ENCODE assay signal across 9 cellular contexts in the genomic region with DNA sequence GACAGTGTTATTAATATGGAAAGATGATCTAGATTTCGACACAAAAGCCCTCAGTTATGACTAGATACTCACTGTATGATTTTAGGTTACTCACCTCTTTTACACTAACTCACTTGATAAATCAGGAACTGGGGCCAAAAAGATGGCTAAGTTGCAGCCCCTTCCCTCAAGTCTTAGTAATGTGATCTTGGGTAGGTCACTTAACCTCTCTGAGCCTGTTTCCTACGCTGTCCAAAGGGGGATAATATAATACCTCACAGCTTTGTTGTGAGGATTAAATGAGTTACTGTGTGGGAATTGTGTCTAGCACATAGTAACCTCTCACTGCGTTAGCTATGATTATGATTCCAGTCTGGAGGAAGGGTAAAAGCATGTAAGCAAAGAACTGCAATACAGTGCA. TPM values are rescaled to one million over a fixed set of nuclear protein-coding genes. Genes with fewer than 3 reads are reported as not detected.
DNase-seq lines count a peak whose midpoint lies in the region; ATAC-seq and TF ChIP-seq lines count a peak whose summit lies in the region.
"Had no signal": no experiment of that assay in that cellular context is flagged by ENCODE, and none has a peak within 500 bp of the region (broad histone marks: within the 10 kb centered on the region; RNA-seq: fewer than 3 reads in every experiment).

No MANE protein-coding gene starts in this region.

- intact Hi-C loops in Caco-2 (cut with micrococcal nuclease; ENCODE audit: unreplicated experiment): no loop called here
- intact Hi-C loops in natural killer cell (cut with micrococcal nuclease): no loop called here
- intact Hi-C loops in posterior cingulate gyrus (cut with DNase I): no loop called here

- H3K36me3 ChIP-seq in Caco-2 (ENCODE audit: control insufficient read depth, insufficient read depth, low read length): peaks cover 3% of the 10 kb centered on the region
- H3K36me3 ChIP-seq in adipocyte (ENCODE audit: control insufficient read depth, insufficient read depth, low read length, severe bottlenecking): no peaks in the 10 kb centered on the region

- no peaks in the 10 kb centered on the region for H3K27me3 ChIP-seq in Caco-2 (replicated peaks; ENCODE audit: control insufficient read depth, insufficient read depth, low read length)
- no peaks in the 10 kb centered on the region for H3K27me3 ChIP-seq in adipocyte (replicated peaks; ENCODE audit: control insufficient read depth, insufficient read depth, low read length)
- H3K27me3 ChIP-seq: cardiac muscle cell had no signal

- peaks cover 35% of the 10 kb centered on the region for H3K4me1 ChIP-seq in Caco-2
- H3K4me1 ChIP-seq in adipocyte (ENCODE audit: control insufficient read depth, insufficient read depth, low read length): peaks cover 26% of the 10 kb centered on the region

- H3K36me3 Mint-ChIP-seq in Caco-2 (ENCODE audit: insufficient read depth, unreplicated experiment): peaks cover 32% of the 10 kb centered on the region
- peaks cover 3% of the 10 kb centered on the region for H3K36me3 Mint-ChIP-seq in IgD-negative memory B cell
- H3K36me3 Mint-ChIP-seq in natural killer cell: no peaks in the 10 kb centered on the region

- H3K9me3 ChIP-seq in Caco-2 (no peaks in the 10 kb centered on the region), adipocyte (ENCODE audit: control insufficient read depth, low read length) (no peaks in the 10 kb centered on the region)

- POLR2A ChIA-PET in Caco-2 (lab: Charles Lee): no interaction called here

- H3K27ac Mint-ChIP-seq in Caco-2 (ENCODE audit: unreplicated experiment) (peak overlapping the region; percentile 97), IgD-negative memory B cell (peak overlapping the region in 2 of 3 donors; percentile 99 to 100), natural killer cell (peak overlapping the region; percentile 94 to 97)

- BruUV-seq in Caco-2 (replicated peaks; lab: Mats Ljungman, UMichigan): no TSS peak

- H3K4me3 Mint-ChIP-seq in Caco-2 (ENCODE audit: unreplicated experiment): peak overlapping the region; percentile 95
- peak overlapping the region; percentile 96 to 100 (median 98) for H3K4me3 Mint-ChIP-seq in IgD-negative memory B cell
- H3K4me3 Mint-ChIP-seq in natural killer cell: peak overlapping the region; percentile 94

- CTCF ChIA-PET in Caco-2 (lab: Charles Lee): interaction anchor here (2.0 to 2.3 kb wide), 2 partner anchors 41 to 189 kb away, joined by 7 to 8 read pairs; no protein-coding TSS in a partner anchor

- H3K27me3 Mint-ChIP-seq in Caco-2 (ENCODE audit: insufficient read depth, unreplicated experiment) (no peaks in the 10 kb centered on the region), IgD-negative memory B cell (peaks cover 1% of the 10 kb centered on the region), natural killer cell (ENCODE audit: low read depth in 2 of 2) (no peaks in the 10 kb centered on the region)

- in situ Hi-C loops in ACHN (cut with HindIII; ENCODE audit: low pct_ligation_motif_present, low pct_unique_long_range_greater_than_20kb, low sequenced_read_pairs): no loop called here

- TF ChIP-seq CTCF in Caco-2 (IDR thresholded peaks at IDR 0.05; ENCODE audit: insufficient read depth in 1 of 2, low read depth in 1 of 2, low read length in 1 of 2, severe bottlenecking in 1 of 2, unreplicated experiment in 1 of 2) (no peak), natural killer cell (IDR thresholded peaks at IDR 0.05) (no peak)

- DNase-seq in Caco-2 (no peak), adipocyte (ENCODE audit: low read depth) (no peak), natural killer cell (no peak), posterior cingulate gyrus (no peak), occipital lobe (lab: John Stamatoyannopoulos, UW) (no peak), ACHN (no peak)

- ATAC-seq in natural killer cell: no peak
- ATAC-seq in GM21528 (IDR thresholded peaks at IDR 0.05; ENCODE audit: low FRiP score, unreplicated experiment): no peak

- H3K4me1 Mint-ChIP-seq in Caco-2 (ENCODE audit: low read depth, unreplicated experiment) (peaks cover 36% of the 10 kb centered on the region), IgD-negative memory B cell (peaks cover 45 to 66% (median 55%) of the 10 kb centered on the region in 3 donors), natural killer cell (peaks cover 57 to 60% of the 10 kb centered on the region in 2 donors)

- H3K9me3 Mint-ChIP-seq in Caco-2 (ENCODE audit: unreplicated experiment) (no peaks in the 10 kb centered on the region), IgD-negative memory B cell (no peaks in the 10 kb centered on the region), natural killer cell (no peaks in the 10 kb centered on the region)

- H3K9ac ChIP-seq in adipocyte (ENCODE audit: low read length): no peak overlapping the region

- H3K4me3 ChIP-seq in Caco-2 (ENCODE audit: low read depth, low read length) (peak overlapping the region; percentile 79), adipocyte (ENCODE audit: low read length) (peak overlapping the region; percentile 99)

RNA-seq across cellular contexts. Expression of gene TTI1, which starts 1.3 kb away (rescaled TPM):
- total RNA-seq in Caco-2 (2022): 59.2 and 62.3 TPM in 2 replicates
- polyA plus RNA-seq in IgD-negative memory B cell: 14.4 TPM
- total RNA-seq in natural killer cell: 10 to 100 TPM; 15.9 to 23.9 (median 18.9) TPM
- total RNA-seq in occipital lobe: 28.1 TPM

RNA-seq across cellular contexts. Expression of gene RPRD1B, which starts 1.6 kb away (rescaled TPM):
- total RNA-seq in Caco-2 (2022): 102 and 112 TPM in 2 replicates
- polyA plus RNA-seq in IgD-negative memory B cell: 4.0 TPM
- 10 to 100 TPM; 75.8 to 87.3 (median 77.6) TPM for total RNA-seq in natural killer cell
- total RNA-seq in occipital lobe: 34.3 TPM
